Comparison of ENCODE assay signal across 13 cellular contexts in genomic region chr16:84976644-84977400, GRCh38. TPM values are rescaled to one million over a fixed set of nuclear protein-coding genes. Genes with fewer than 3 reads are reported as not detected.
DNase-seq lines count a peak whose midpoint lies in the region; TF ChIP-seq lines count a peak whose summit lies in the region.
"Had no signal": no experiment of that assay in that cellular context is flagged by ENCODE, and none has a peak within 500 bp of the region (broad histone marks: within the 10 kb centered on the region; RNA-seq: fewer than 3 reads in every experiment).

No MANE protein-coding gene starts in this region.

- no peak overlapping the region for H3K4ac ChIP-seq in mesendoderm (ENCODE audit: low read depth, low read length)

- no peaks in the 10 kb centered on the region for H3K27me3 Mint-ChIP-seq in progenitor cell of endocrine pancreas
- H3K27me3 Mint-ChIP-seq in activated naive CD4-positive, alpha-beta T cell treated with anti-CD3 and anti-CD28 coated beads, Interleukin-2, amount 10 ng/mL, durations not matched to agents 7 days and 5 days: no peaks in the 10 kb centered on the region
- H3K27me3 Mint-ChIP-seq: activated naive CD8-positive, alpha-beta T cell treated with anti-CD3 and anti-CD28 coated beads, Interleukin-2, amount 10 ng/mL, durations not matched to agents 7 days and 5 days; IgD-negative memory B cell had no signal

- peaks cover 29% of the 10 kb centered on the region for H3K36me3 Mint-ChIP-seq in progenitor cell of endocrine pancreas (ENCODE audit: insufficient read depth)
- H3K36me3 Mint-ChIP-seq in activated naive CD4-positive, alpha-beta T cell treated with anti-CD3 and anti-CD28 coated beads, Interleukin-2, amount 10 ng/mL, durations not matched to agents 7 days and 5 days: peaks cover 48% of the 10 kb centered on the region

- H3K9me3 ChIP-seq in left ventricle myocardium inferior (replicated peaks): no peaks in the 10 kb centered on the region
- H3K9me3 ChIP-seq: gastrocnemius medialis had no signal

- TF ChIP-seq CTCF in C4-2B (conservative IDR thresholded peaks at IDR 0.05) (no peak), left ventricle myocardium inferior (IDR thresholded peaks at IDR 0.05; ENCODE audit: borderline replicate concordance) (no peak), progenitor cell of endocrine pancreas (IDR thresholded peaks at IDR 0.05; ENCODE audit: unreplicated experiment) (no peak)

- no peak overlapping the region for H3K9ac ChIP-seq in mesendoderm (ENCODE audit: low read length)

- H4K5ac ChIP-seq in mesendoderm (ENCODE audit: low read length): no peak overlapping the region

- CTCF ChIA-PET in activated naive CD4-positive, alpha-beta T cell treated with anti-CD3 and anti-CD28 coated beads, Interleukin-2, amount 10 ng/mL, durations not matched to agents 7 days and 5 days (lab: Charles Lee): interaction anchor here (0.9 to 2.2 kb wide), 3 partner anchors 24 to 223 kb away, joined by 3 to 7 read pairs (median 4); no protein-coding TSS in a partner anchor

- peak overlapping the region; percentile 33 for H3K27ac Mint-ChIP-seq in progenitor cell of endocrine pancreas
- H3K27ac Mint-ChIP-seq in activated naive CD4-positive, alpha-beta T cell treated with anti-CD3 and anti-CD28 coated beads, Interleukin-2, amount 10 ng/mL, durations not matched to agents 7 days and 5 days: no peak overlapping the region
- H3K27ac Mint-ChIP-seq: activated naive CD8-positive, alpha-beta T cell treated with anti-CD3 and anti-CD28 coated beads, Interleukin-2, amount 10 ng/mL, durations not matched to agents 7 days and 5 days; IgD-negative memory B cell had no signal

- no peak overlapping the region for H2BK5ac ChIP-seq in mesendoderm (ENCODE audit: low read length)

- in situ Hi-C loops in ACHN (cut with HindIII; ENCODE audit: low pct_ligation_motif_present, low pct_unique_long_range_greater_than_20kb, low sequenced_read_pairs): no loop called here

- no peak overlapping the region for H2BK120ac ChIP-seq in mesendoderm (ENCODE audit: low read depth, low read length)

- H3K27me3 ChIP-seq in left ventricle myocardium inferior (ENCODE audit: low read depth) (no peaks in the 10 kb centered on the region), mesendoderm (ENCODE audit: insufficient read depth, low read length, poor library complexity) (no peaks in the 10 kb centered on the region)
- H3K27me3 ChIP-seq: gastrocnemius medialis had no signal

- H3K56ac ChIP-seq in mesendoderm (ENCODE audit: low read length): no peak overlapping the region

- peak; percentile 53 for DNase-seq in left ventricle myocardium inferior
- no peak for DNase-seq in progenitor cell of endocrine pancreas (ENCODE audit: low spot score, unreplicated experiment)
- DNase-seq in activated naive CD4-positive, alpha-beta T cell treated with anti-CD3 and anti-CD28 coated beads, Interleukin-2, amount 10 ng/mL, durations not matched to agents 7 days and 5 days: no peak
- DNase-seq in mesendoderm: no peak
- no peak for DNase-seq in ACHN
- DNase-seq in NK-92 treated with Interleukin-12 subunit alpha and Interleukin-12 subunit beta, amount 100 ng/mL, for 24 hours (lab: John Stamatoyannopoulos, UW): no peak
- DNase-seq: activated naive CD8-positive, alpha-beta T cell treated with anti-CD3 and anti-CD28 coated beads, Interleukin-2, amount 10 ng/mL, durations not matched to agents 7 days and 5 days; NCI-H1436 treated with DMSO at 0.1 percent for 48 hours; NCI-H524 treated with DMSO at 0.1 percent for 48 hours had no signal

- H2BK15ac ChIP-seq in mesendoderm (replicated peaks; ENCODE audit: low read depth): no peak overlapping the region

- H3K4me1 Mint-ChIP-seq in progenitor cell of endocrine pancreas (ENCODE audit: low read depth): peaks cover 1% of the 10 kb centered on the region
- no peaks in the 10 kb centered on the region for H3K4me1 Mint-ChIP-seq in activated naive CD4-positive, alpha-beta T cell treated with anti-CD3 and anti-CD28 coated beads, Interleukin-2, amount 10 ng/mL, durations not matched to agents 7 days and 5 days
- H3K4me1 Mint-ChIP-seq: activated naive CD8-positive, alpha-beta T cell treated with anti-CD3 and anti-CD28 coated beads, Interleukin-2, amount 10 ng/mL, durations not matched to agents 7 days and 5 days; IgD-negative memory B cell had no signal

- H3K4me1 ChIP-seq in left ventricle myocardium inferior (peaks cover 21% of the 10 kb centered on the region), mesendoderm (ENCODE audit: control insufficient read depth, low read depth, low read length) (no peaks in the 10 kb centered on the region)

- no peak overlapping the region for H2AK5ac ChIP-seq in mesendoderm (ENCODE audit: low read length)

- H3K27ac ChIP-seq in C4-2B (peak overlapping the region; percentile 63), angular gyrus (ENCODE audit: low read depth, low read length) (peak overlapping the region; percentile 12), left ventricle myocardium inferior (replicated peaks) (no peak overlapping the region), mesendoderm (ENCODE audit: low read depth, low read length) (no peak overlapping the region)

- H3K4me3 ChIP-seq in left ventricle myocardium inferior (no peak overlapping the region), mesendoderm (ENCODE audit: low read length) (no peak overlapping the region)
- H3K4me3 ChIP-seq: gastrocnemius medialis had no signal

- no peak overlapping the region for H4K8ac ChIP-seq in mesendoderm (ENCODE audit: low read depth, low read length)

- H3K79me2 ChIP-seq in mesendoderm (ENCODE audit: control insufficient read depth, insufficient read depth, low read length): no peaks in the 10 kb centered on the region

- H3K18ac ChIP-seq in mesendoderm (ENCODE audit: low read length): no peak overlapping the region

- no peak overlapping the region for H3K4me2 ChIP-seq in mesendoderm (ENCODE audit: low read length)

- no CpG with 5 or more reads among the region's 17 CpGs for WGBS in mesendoderm (ENCODE audit: extremely low coverage, insufficient coverage, low lambda C conversion rate)

- H3K79me1 ChIP-seq in mesendoderm (ENCODE audit: low read length): no peaks in the 10 kb centered on the region

- H3K9me3 Mint-ChIP-seq in progenitor cell of endocrine pancreas (ENCODE audit: low read depth): no peaks in the 10 kb centered on the region
- no peaks in the 10 kb centered on the region for H3K9me3 Mint-ChIP-seq in activated naive CD4-positive, alpha-beta T cell treated with anti-CD3 and anti-CD28 coated beads, Interleukin-2, amount 10 ng/mL, durations not matched to agents 7 days and 5 days
- H3K9me3 Mint-ChIP-seq: activated naive CD8-positive, alpha-beta T cell treated with anti-CD3 and anti-CD28 coated beads, Interleukin-2, amount 10 ng/mL, durations not matched to agents 7 days and 5 days; IgD-negative memory B cell had no signal

- H3K36me3 ChIP-seq in left ventricle myocardium inferior: peaks cover 81% of the 10 kb centered on the region
- peaks cover 13% of the 10 kb centered on the region for H3K36me3 ChIP-seq in mesendoderm (ENCODE audit: control insufficient read depth, insufficient read depth, low read length)

- H3K4me3 Mint-ChIP-seq in progenitor cell of endocrine pancreas (ENCODE audit: low read depth): no peak overlapping the region
- no peak overlapping the region for H3K4me3 Mint-ChIP-seq in activated naive CD4-positive, alpha-beta T cell treated with anti-CD3 and anti-CD28 coated beads, Interleukin-2, amount 10 ng/mL, durations not matched to agents 7 days and 5 days
- H3K4me3 Mint-ChIP-seq: activated naive CD8-positive, alpha-beta T cell treated with anti-CD3 and anti-CD28 coated beads, Interleukin-2, amount 10 ng/mL, durations not matched to agents 7 days and 5 days; IgD-negative memory B cell had no signal

- intact Hi-C loops in left ventricle myocardium inferior (cut with micrococcal nuclease): no loop called here

- H3K23ac ChIP-seq in mesendoderm (ENCODE audit: low read length): no peak overlapping the region

RNA-seq across cellular contexts. Expression of gene ZDHHC7, which starts 34.5 kb away (rescaled TPM):
- total RNA-seq in left ventricle myocardium inferior (36.8 TPM), progenitor cell of endocrine pancreas (67.3 TPM in 2 replicates)
- 28.5 TPM for polyA plus RNA-seq in mesendoderm (2013, experiment 1 of 2)
- 27.8 TPM for polyA plus RNA-seq in mesendoderm (2013, experiment 2 of 2)

RNA-seq across cellular contexts. Expression of gene KIAA0513, which starts 50.8 kb away (rescaled TPM):
- 10.0 TPM for total RNA-seq in left ventricle myocardium inferior
- total RNA-seq in progenitor cell of endocrine pancreas: 15.2 and 16.3 TPM in 2 replicates
- polyA plus RNA-seq in mesendoderm (2013, experiment 1 of 2): 1.8 TPM
- 2.2 TPM for polyA plus RNA-seq in mesendoderm (2013, experiment 2 of 2)

Comparison
In these comparisons a context has a peak if more than half of its experiments do, and no peak if none do; other contexts are left out.
1. H3K27ac ChIP-seq: peak in C4-2B (single experiment) and angular gyrus (single experiment); none in left ventricle myocardium inferior (single experiment) and mesendoderm (single experiment).